Comparison of ENCODE assay signal across 18 cellular contexts in the genomic region with DNA sequence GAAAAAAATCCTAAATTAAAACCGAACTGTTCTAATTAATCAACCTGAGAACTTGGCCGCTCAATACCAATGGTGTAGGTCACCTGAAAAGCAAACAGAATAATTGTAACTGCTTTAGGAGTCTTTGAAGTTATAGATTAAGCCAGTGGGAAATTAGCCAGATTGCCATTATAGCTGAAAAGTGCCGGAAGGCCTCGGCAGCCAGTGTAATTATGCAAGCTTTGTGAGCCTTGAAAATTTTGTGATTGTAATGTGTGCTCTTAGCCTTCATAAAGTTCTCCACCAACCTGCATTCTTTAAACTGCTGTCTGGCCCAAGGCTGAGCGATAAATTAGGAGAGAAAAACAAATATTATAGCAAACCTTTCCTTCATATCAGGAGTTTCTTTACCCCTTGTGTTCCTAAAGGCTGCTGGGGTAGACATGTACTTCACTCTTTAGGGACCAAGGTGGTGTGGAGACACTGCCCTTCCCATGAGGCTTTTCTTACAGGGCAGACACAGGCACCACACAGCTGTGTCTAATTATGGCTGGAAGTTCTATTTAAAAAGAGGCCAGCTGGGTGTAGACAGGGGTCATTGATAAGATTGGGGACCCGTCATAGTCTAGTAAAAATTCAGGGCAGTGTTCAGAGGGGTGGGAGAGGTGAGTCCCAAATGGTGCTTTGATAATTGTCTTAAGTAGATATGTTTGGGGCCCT.
"Had no signal": no experiment of that assay in that cellular context is flagged by ENCODE, and none has a peak within 500 bp of the region (broad histone marks: within the 10 kb centered on the region; RNA-seq: fewer than 3 reads in every experiment).

No MANE protein-coding gene starts in this region.

- H3K27me3 ChIP-seq: heart right ventricle, ovary had no signal

- H3K27ac ChIP-seq: heart right ventricle, ovary, thoracic aorta had no signal

- DNase-seq: activated CD4-positive, alpha-beta T cell treated with anti-CD3 and anti-CD28 coated beads, Interleukin-2, amount 50 U/mL, for 48 hours; activated CD8-positive, alpha-beta memory T cell treated with anti-CD3 and anti-CD28 coated beads, Interleukin-2, amount 50 U/mL, for 48 hours; activated naive CD4-positive, alpha-beta T cell treated with anti-CD3 and anti-CD28 coated beads for 36 hours; activated T-cell treated with anti-CD3 and anti-CD28 coated beads, Interleukin-2, amount 50 U/mL, for 4 hours; caudate nucleus; effector CD4-positive, alpha-beta T cell; heart right ventricle; natural killer cell; ovary; stimulated activated CD4-positive, alpha-beta T cell treated with anti-CD3 and anti-CD28 coated beads, Interleukin-4, amount 100 ng/mL, for 1 hour; stimulated activated naive CD4-positive, alpha-beta T cell; T-cell had no signal

- H3K4me1 ChIP-seq: heart right ventricle had no signal

- ATAC-seq: activated T-cell treated with anti-CD3 and anti-CD28 coated beads, Interleukin-2, amount 50 U/mL, for 4 hours; heart right ventricle; left lobe of liver; natural killer cell; T-cell; WTC11 had no signal

- H3K36me3 ChIP-seq: heart right ventricle, ovary, thoracic aorta had no signal

- H3K9me3 ChIP-seq: heart right ventricle, ovary, thoracic aorta had no signal

- H3K4me3 ChIP-seq: heart right ventricle, lung, ovary, thoracic aorta had no signal

- FAIRE-seq: endometrium, keratinocyte had no signal
